Comparison of ENCODE assay signal across 8 cellular contexts in genomic region chr2:190578158-190579057, GRCh38.
DNase-seq lines count a peak whose midpoint lies in the region; ATAC-seq and TF ChIP-seq lines count a peak whose summit lies in the region.

No MANE protein-coding gene starts in this region.

- DNase-seq in AG20443 (ENCODE audit: low spot score): peak; percentile 26
- DNase-seq in UCSD-AML1 (lab: John Stamatoyannopoulos, UW; ENCODE audit: unreplicated experiment): peak; percentile 27
- peak; percentile 39 for DNase-seq in hepatic stellate cell (ENCODE audit: low spot score)
- DNase-seq in substantia nigra (lab: John Stamatoyannopoulos, UW): peak in 2 of 49 donors; percentile 11 to 32
- no peak for DNase-seq in GM10266 (ENCODE audit: extremely low spot score)

- peak overlapping the region; percentile 24 for H3K27ac ChIP-seq in substantia nigra (ENCODE audit: low read depth, low read length, poor library complexity, severe bottlenecking)

- peak; percentile 38 for ATAC-seq in HG02852 (IDR thresholded peaks at IDR 0.05; ENCODE audit: unreplicated experiment)
- ATAC-seq in GM19467 (IDR thresholded peaks at IDR 0.05; ENCODE audit: unreplicated experiment): no peak
- ATAC-seq in GM18861 (IDR thresholded peaks at IDR 0.05; ENCODE audit: unreplicated experiment): no peak

- no peak for TF ChIP-seq CTCF in GM10266 (IDR thresholded peaks at IDR 0.05; ENCODE audit: control insufficient read depth, insufficient read depth, low read depth, missing control alignments)
